Comparison of ENCODE assay signal across 8 cellular contexts in the genomic region with DNA sequence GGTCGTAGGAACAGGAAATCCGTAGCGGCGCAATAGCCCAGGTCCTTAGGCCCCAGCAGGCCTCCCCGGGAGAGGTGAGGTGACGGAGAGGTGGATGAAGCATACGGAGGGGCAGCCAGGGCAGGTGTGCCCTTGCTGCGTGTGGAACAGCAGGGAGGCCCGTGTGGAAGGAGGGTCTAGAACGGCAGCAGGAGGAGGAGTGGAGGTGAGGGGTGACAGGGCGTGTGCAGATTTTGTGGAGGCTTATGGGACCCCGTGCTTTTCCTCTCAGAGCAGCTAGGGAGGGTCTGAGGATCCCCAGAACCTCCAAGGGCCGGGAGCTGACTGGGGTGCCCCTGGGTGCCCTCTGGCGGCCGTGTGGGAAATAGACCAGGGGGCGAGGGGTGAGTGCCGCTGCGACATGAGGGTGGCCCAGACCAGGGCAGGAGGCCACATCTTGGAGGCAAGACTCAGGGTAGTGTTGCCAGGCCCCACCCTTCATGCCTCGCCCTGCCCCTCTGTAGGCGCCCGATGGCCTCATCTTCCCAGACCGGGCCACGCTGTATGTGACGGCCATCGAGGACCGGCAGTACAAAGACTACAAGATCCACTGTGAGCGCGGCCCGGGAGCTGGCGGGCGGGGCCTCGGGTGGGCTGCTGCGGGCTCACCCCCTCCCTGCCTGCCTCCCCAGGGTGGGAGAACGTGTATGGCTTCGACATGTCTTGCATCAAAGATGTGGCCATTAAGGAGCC. TPM values are rescaled to one million over a fixed set of nuclear protein-coding genes. Genes with fewer than 3 reads are reported as not detected.
DNase-seq lines count a peak whose midpoint lies in the region; TF ChIP-seq lines count a peak whose summit lies in the region.

No MANE protein-coding gene starts in this region.

- peak; percentile 50 for TF ChIP-seq CTCF in AG04450 (IDR thresholded peaks at IDR 0.05; ENCODE audit: low read depth, low read length)
- TF ChIP-seq CTCF in GM12874 (IDR thresholded peaks at IDR 0.05; ENCODE audit: insufficient read depth, low read depth, low read length) = peak; percentile 82
- TF ChIP-seq CTCF in SK-N-SH (IDR thresholded peaks at IDR 0.05) = peak; percentile 50
- TF ChIP-seq CTCF in glutamatergic neuron (IDR thresholded peaks at IDR 0.05; ENCODE audit: partially characterized antibody, unreplicated experiment) = peak; percentile 43
- peak in 2 of 4 experiments; percentile 27 to 31 for TF ChIP-seq CTCF in prostate gland (IDR thresholded peaks at IDR 0.05)
- peak in 2 of 4 experiments; percentile 11 to 27 for TF ChIP-seq CTCF in sigmoid colon (IDR thresholded peaks at IDR 0.05)

- TF ChIP-seq EP300 in SK-N-SH (IDR thresholded peaks at IDR 0.05; ENCODE audit: borderline replicate concordance in 1 of 2, low read depth in 1 of 2, low read length in 1 of 2) = no peak
- no peak for TF ChIP-seq EP300 in sigmoid colon (IDR thresholded peaks at IDR 0.05)

- H3K4me1 ChIP-seq in SK-N-SH (ENCODE audit: control insufficient read depth in 1 of 2, insufficient read depth in 2 of 2, low read depth in 1 of 2, low read length in 1 of 2) (peaks cover 15 to 19% of the 10 kb centered on the region in 2 experiments; a peak in 3 of 4 replicates), prostate gland (replicated peaks) (peaks cover 8% of the 10 kb centered on the region), sigmoid colon (peaks cover 0 to 28% (median 25%) of the 10 kb centered on the region in 4 donors)

- TF ChIP-seq POLR2A in prostate gland (IDR thresholded peaks at IDR 0.05) (no peak), sigmoid colon (IDR thresholded peaks at IDR 0.05) (no peak)

- H3K4me2 ChIP-seq in SK-N-SH = no peak overlapping the region

- H3K9me2 ChIP-seq in SK-N-SH = no peaks in the 10 kb centered on the region

- DNase-seq in AG04450 (ENCODE audit: low read depth, low spot score) (no peak), SK-N-SH (peak; percentile 68), glutamatergic neuron (peak; percentile 60), prostate gland (ENCODE audit: low spot score) (no peak), NCI-H1436 treated with DMSO at 0.1 percent for 48 hours (lab: John Stamatoyannopoulos, UW) (no peak), sigmoid colon (no peak)
- no peak for DNase-seq in stimulated activated CD4-positive, alpha-beta T cell treated with anti-CD3 and anti-CD28 coated beads, Interleukin-1b, Interleukin-23, amount 100 ng/mL, for 48 hours

- H3F3A ChIP-seq in SK-N-SH (replicated peaks; ENCODE audit: insufficient read depth) = peaks cover 15% of the 10 kb centered on the region

- CTCF ChIA-PET in AG04450 (lab: Charles Lee) = interaction anchor here (0.6 to 1.3 kb wide), 3 partner anchors 8 to 125 kb away, joined by 3 to 9 read pairs (median 3); no protein-coding TSS in a partner anchor
- CTCF ChIA-PET in SK-N-SH (lab: Yijun Ruan, JAX) = interaction anchor here (0.6 to 2.0 kb wide), 4 partner anchors 8 to 138 kb away, joined by 3 to 7 read pairs (median 4); a partner anchor contains a TSS

- intact Hi-C loops in prostate gland (cut with DNase I) (no loop called here), sigmoid colon (cut with DNase I) (no loop called here)

- H3K27me3 ChIP-seq in AG04450 (ENCODE audit: control insufficient read depth, insufficient read depth, low read length) (no peaks in the 10 kb centered on the region), SK-N-SH (ENCODE audit: insufficient read depth) (no peaks in the 10 kb centered on the region), prostate gland (replicated peaks; ENCODE audit: insufficient read depth) (no peaks in the 10 kb centered on the region), sigmoid colon (peaks cover 0 to 8% (median 7%) of the 10 kb centered on the region in 3 donors)

- H3K27me3 Mint-ChIP-seq in glutamatergic neuron (ENCODE audit: unreplicated experiment) = peaks cover 12% of the 10 kb centered on the region

- no peaks in the 10 kb centered on the region for H3K36me3 Mint-ChIP-seq in glutamatergic neuron (ENCODE audit: unreplicated experiment)

- H3K27ac Mint-ChIP-seq in glutamatergic neuron (ENCODE audit: unreplicated experiment) = no peak overlapping the region

- no peak overlapping the region for H2AFZ ChIP-seq in SK-N-SH (ENCODE audit: low read depth)

- no peak for TF ChIP-seq RAD21 in SK-N-SH (IDR thresholded peaks at IDR 0.05; ENCODE audit: low read length)

- H3K9me3 ChIP-seq in AG04450 (ENCODE audit: control insufficient read depth, insufficient read depth, low read length) = no peaks in the 10 kb centered on the region
- no peaks in the 10 kb centered on the region for H3K9me3 ChIP-seq in SK-N-SH
- H3K9me3 ChIP-seq in prostate gland = no peaks in the 10 kb centered on the region
- H3K9me3 ChIP-seq in sigmoid colon = no peaks in the 10 kb centered on the region

- peaks cover 18% of the 10 kb centered on the region for H3K4me1 Mint-ChIP-seq in glutamatergic neuron (ENCODE audit: low read depth, unreplicated experiment)

- H4K20me1 ChIP-seq in SK-N-SH (ENCODE audit: insufficient read depth) = peaks cover 40% of the 10 kb centered on the region

- no peak overlapping the region for H3K9ac ChIP-seq in SK-N-SH

- H3K27ac ChIP-seq in AG04450 (ENCODE audit: low read depth, low read length) (no peak overlapping the region), SK-N-SH (ENCODE audit: low read depth in 2 of 2, low read length in 1 of 2) (no peak overlapping the region), prostate gland (no peak overlapping the region), sigmoid colon (no peak overlapping the region)

- peaks cover 38% of the 10 kb centered on the region for H3K79me2 ChIP-seq in SK-N-SH (ENCODE audit: insufficient read depth)

- POLR2A ChIA-PET in AG04450 (lab: Yijun Ruan, JAX) (interaction anchor here (0.8 kb wide), 1 partner anchor 94 kb away, joined by 7 read pairs; no protein-coding TSS in a partner anchor), SK-N-SH (lab: Yijun Ruan, JAX) (no interaction called here)

- H3K4me3 ChIP-seq in AG04450 (ENCODE audit: low read depth, low read length) (no peak overlapping the region), SK-N-SH (ENCODE audit: low read depth in 2 of 2, low read length in 1 of 2) (no peak overlapping the region), prostate gland (no peak overlapping the region), sigmoid colon (no peak overlapping the region)

- H3K36me3 ChIP-seq in SK-N-SH (replicated peaks in 1 of 2; ENCODE audit: control insufficient read depth in 1 of 2, insufficient read depth in 2 of 2, low read length in 1 of 2) = peaks cover 35 to 57% of the 10 kb centered on the region in 2 experiments
- peaks cover 9 to 29% of the 10 kb centered on the region in 2 donors for H3K36me3 ChIP-seq in prostate gland
- peaks cover 20 to 74% (median 54%) of the 10 kb centered on the region in 4 donors for H3K36me3 ChIP-seq in sigmoid colon

- 90% methylated on average over 29 of the region's 35 CpGs for WGBS in SK-N-SH (ENCODE audit: low lambda C conversion rate)
- 79% methylated on average over 28 of the region's 35 CpGs for WGBS in prostate gland
- 71 to 85% methylated on average over 35 of the region's 35 CpGs for WGBS in sigmoid colon, 2 donors

- no peak overlapping the region for H3K4me3 Mint-ChIP-seq in glutamatergic neuron (ENCODE audit: unreplicated experiment)

- H3K9me3 Mint-ChIP-seq in glutamatergic neuron (ENCODE audit: unreplicated experiment) = peaks cover 5% of the 10 kb centered on the region

RNA-seq across cellular contexts. Expression of a gene that starts 5.0 kb away (rescaled TPM):
- polyA plus RNA-seq in AG04450 (2011; rRNA removed) (0.19 and 0.33 TPM in 2 replicates), SK-N-SH (2012; rRNA removed) (1.3 TPM in 2 replicates), sigmoid colon (1 to 10 TPM in 1 of 3 donors, not detected in 2; 3.1 TPM)
- polyA minus RNA-seq in AG04450 (2011; rRNA and poly(A)+ RNA removed) = 0.14 and 0.39 TPM in 2 replicates
- polyA plus RNA-seq in SK-N-SH (2012; cell fraction: cytosol; rRNA removed) = 0.20 and 0.23 TPM in 2 replicates
- 8.2 and 9.3 TPM in 2 replicates for polyA plus RNA-seq in SK-N-SH (2012; cell fraction: nucleus; rRNA removed)
- total RNA-seq in glutamatergic neuron (ENCODE audit: unreplicated experiment) (3.2 TPM), prostate gland (1 to 10 TPM in 1 of 2 donors, under 1 TPM in 1; 0.68 to 6.1 TPM), sigmoid colon (1 to 10 TPM in 3 of 4 donors, under 1 TPM in 1; 0.49 to 1.7 (median 1.5) TPM)

RNA-seq across cellular contexts. Expression of a gene that starts 6.5 kb away (rescaled TPM):
- 20.3 and 24.2 TPM in 2 replicates for polyA plus RNA-seq in AG04450 (2011; rRNA removed)
- polyA minus RNA-seq in AG04450 (2011; rRNA and poly(A)+ RNA removed) = 22.8 and 28.5 TPM in 2 replicates
- 118 and 139 TPM in 2 replicates for polyA plus RNA-seq in SK-N-SH (2012; rRNA removed)
- polyA plus RNA-seq in SK-N-SH (2012; cell fraction: cytosol; rRNA removed) = 44.5 and 60.4 TPM in 2 replicates
- 666 and 747 TPM in 2 replicates for polyA plus RNA-seq in SK-N-SH (2012; cell fraction: nucleus; rRNA removed)
- 133 TPM for total RNA-seq in glutamatergic neuron (ENCODE audit: unreplicated experiment)
- 1 to 10 TPM in 1 of 2 donors, under 1 TPM in 1; 0.96 to 5.5 TPM for total RNA-seq in prostate gland
- 10 to 100 TPM in 1 of 4 donors, 1 to 10 TPM in 3; 3.6 to 28.5 (median 4.3) TPM for total RNA-seq in sigmoid colon
- polyA plus RNA-seq in sigmoid colon = 1 to 10 TPM in 2 of 3 donors, under 1 TPM in 1; 0.69 to 4.2 (median 2.4) TPM

RNA-seq across cellular contexts. Expression of a gene that starts 7.3 kb away (rescaled TPM):
- 287 and 305 TPM in 2 replicates for polyA plus RNA-seq in AG04450 (2011; rRNA removed)
- polyA minus RNA-seq in AG04450 (2011; rRNA and poly(A)+ RNA removed) = 393 and 556 TPM in 2 replicates
- polyA plus RNA-seq in SK-N-SH (2012; rRNA removed) = 774 and 789 TPM in 2 replicates
- 388 and 605 TPM in 2 replicates for polyA plus RNA-seq in SK-N-SH (2012; cell fraction: cytosol; rRNA removed)
- polyA plus RNA-seq in SK-N-SH (2012; cell fraction: nucleus; rRNA removed) = 501 and 596 TPM in 2 replicates
- total RNA-seq in glutamatergic neuron (ENCODE audit: unreplicated experiment) = 177 TPM
- total RNA-seq in prostate gland = 100 to 1,000 TPM; 142 to 300 TPM
- 100 to 1,000 TPM; 106 to 175 (median 160) TPM for total RNA-seq in sigmoid colon
- polyA plus RNA-seq in sigmoid colon = 100 to 1,000 TPM in 2 of 3 donors, 10 to 100 TPM in 1; 84.1 to 172 (median 101) TPM

RNA-seq across cellular contexts. Expression of a gene that starts 18.7 kb away (rescaled TPM):
- 8.8 and 10.9 TPM in 2 replicates for polyA plus RNA-seq in AG04450 (2011; rRNA removed)
- polyA minus RNA-seq in AG04450 (2011; rRNA and poly(A)+ RNA removed) = 4.4 and 5.9 TPM in 2 replicates
- polyA plus RNA-seq in SK-N-SH (2012; rRNA removed) = 20.3 and 27.9 TPM in 2 replicates
- 11.9 and 15.4 TPM in 2 replicates for polyA plus RNA-seq in SK-N-SH (2012; cell fraction: cytosol; rRNA removed)
- polyA plus RNA-seq in SK-N-SH (2012; cell fraction: nucleus; rRNA removed) = 18.2 and 30.0 TPM in 2 replicates
- total RNA-seq in glutamatergic neuron (ENCODE audit: unreplicated experiment) = 7.5 TPM
- total RNA-seq in prostate gland = 10 to 100 TPM; 11.6 to 11.7 TPM
- 1 to 10 TPM; 4.6 to 9.2 (median 6.5) TPM for total RNA-seq in sigmoid colon
- polyA plus RNA-seq in sigmoid colon = 10 to 100 TPM in 2 of 3 donors, 1 to 10 TPM in 1; 9.0 to 43.6 (median 10.2) TPM

RNA-seq across cellular contexts. Expression of a gene that starts 18.8 kb away (rescaled TPM):
- polyA plus RNA-seq in AG04450 (2011; rRNA removed) = 33.5 and 54.9 TPM in 2 replicates
- 26.1 and 35.0 TPM in 2 replicates for polyA minus RNA-seq in AG04450 (2011; rRNA and poly(A)+ RNA removed)
- 85.9 and 112 TPM in 2 replicates for polyA plus RNA-seq in SK-N-SH (2012; rRNA removed)
- 37.9 and 61.4 TPM in 2 replicates for polyA plus RNA-seq in SK-N-SH (2012; cell fraction: cytosol; rRNA removed)
- polyA plus RNA-seq in SK-N-SH (2012; cell fraction: nucleus; rRNA removed) = 301 and 750 TPM in 2 replicates
- 40.1 TPM for total RNA-seq in glutamatergic neuron (ENCODE audit: unreplicated experiment)
- total RNA-seq in prostate gland = 10 to 100 TPM; 53.4 to 58.0 TPM
- 10 to 100 TPM; 28.2 to 59.1 (median 32.6) TPM for total RNA-seq in sigmoid colon
- 100 to 1,000 TPM in 1 of 3 donors, 10 to 100 TPM in 2; 50.9 to 125 (median 64.9) TPM for polyA plus RNA-seq in sigmoid colon

Comparison
In these comparisons a context has a peak if more than half of its experiments do, and no peak if none do; other contexts are left out.
1. DNase-seq: peak in SK-N-SH (single experiment) and glutamatergic neuron (single experiment); none in AG04450 (single experiment), prostate gland (single experiment), stimulated activated CD4-positive, alpha-beta T cell treated with anti-CD3 and anti-CD28 coated beads, Interleukin-1b, Interleukin-23, amount 100 ng/mL, for 48 hours (single experiment), NCI-H1436 treated with DMSO at 0.1 percent for 48 hours (single experiment) and sigmoid colon (single experiment).